Comparison of ENCODE assay signal across 8 cellular contexts in genomic region chr20:652611-653109, GRCh38. TPM values are rescaled to one million over a fixed set of nuclear protein-coding genes. Genes with fewer than 3 reads are reported as not detected.
DNase-seq lines count a peak whose midpoint lies in the region; ATAC-seq and TF ChIP-seq lines count a peak whose summit lies in the region.

No MANE protein-coding gene starts in this region.

- H3K36me3 ChIP-seq in CD4-positive, CD25-positive, alpha-beta regulatory T cell (ENCODE audit: control insufficient read depth, insufficient read depth, low read length): peaks cover 8% of the 10 kb centered on the region
- H3K36me3 ChIP-seq in H7 (replicated peaks; ENCODE audit: control insufficient read depth, insufficient read depth, low read length): peaks cover 19% of the 10 kb centered on the region
- no peaks in the 10 kb centered on the region for H3K36me3 ChIP-seq in SU-DHL-6 (ENCODE audit: low read length)
- peaks cover 17 to 19% of the 10 kb centered on the region in 2 donors for H3K36me3 ChIP-seq in esophagus (ENCODE audit: control insufficient read depth in 2 of 2, insufficient read depth in 2 of 2, low read length in 1 of 2)
- no peaks in the 10 kb centered on the region for H3K36me3 ChIP-seq in neural progenitor cell

- peak overlapping the region; percentile 63 for H2AFZ ChIP-seq in SU-DHL-6 (ENCODE audit: low read depth, low read length, severe bottlenecking)
- H2AFZ ChIP-seq in neural progenitor cell (replicated peaks): peak overlapping the region; percentile 59

- H3K4me3 ChIP-seq in CD4-positive, CD25-positive, alpha-beta regulatory T cell (ENCODE audit: low read depth, low read length): peak overlapping the region; percentile 84
- H3K4me3 ChIP-seq in H7 (ENCODE audit: insufficient read depth, low read depth, low read length) (peak overlapping the region; percentile 55), SU-DHL-6 (ENCODE audit: insufficient read depth, low read length, poor library complexity, severe bottlenecking) (peak overlapping the region; percentile 74), esophagus (ENCODE audit: low read depth in 1 of 2, low read length in 2 of 2) (peak overlapping the region; percentile 80 to 90), neural progenitor cell (peak overlapping the region; percentile 55)

- peaks cover 12% of the 10 kb centered on the region; the same call in 1 of the 2 replicates for H3K79me2 ChIP-seq in SU-DHL-6 (ENCODE audit: insufficient read depth, low read length)
- H3K79me2 ChIP-seq in neural progenitor cell (ENCODE audit: low read depth): no peaks in the 10 kb centered on the region

- no peak for ATAC-seq in CD4-positive, CD25-positive, alpha-beta regulatory T cell (ENCODE audit: low read depth in 2 of 2)

- H3F3A ChIP-seq in SU-DHL-6 (ENCODE audit: insufficient read depth): no peaks in the 10 kb centered on the region
- H3F3A ChIP-seq in neural progenitor cell (ENCODE audit: low read depth): peaks cover 19% of the 10 kb centered on the region

- no peaks in the 10 kb centered on the region for H3K9me3 Mint-ChIP-seq in CD4-positive, CD25-positive, alpha-beta regulatory T cell
- no peaks in the 10 kb centered on the region for H3K9me3 Mint-ChIP-seq in neural progenitor cell

- peak overlapping the region; percentile 44 to 84 (median 67) for H3K27ac Mint-ChIP-seq in CD4-positive, CD25-positive, alpha-beta regulatory T cell
- H3K27ac Mint-ChIP-seq in neural progenitor cell: no peak overlapping the region

- TF ChIP-seq CTCF in SU-DHL-6 (IDR thresholded peaks at IDR 0.05; ENCODE audit: insufficient read depth, low read length, poor library complexity, severe bottlenecking) (no peak), neural progenitor cell (IDR thresholded peaks at IDR 0.05) (no peak)

- H3K4me1 ChIP-seq in CD4-positive, CD25-positive, alpha-beta regulatory T cell (ENCODE audit: control insufficient read depth, insufficient read depth, low read length, poor library complexity, severe bottlenecking): peaks cover 24% of the 10 kb centered on the region
- H3K4me1 ChIP-seq in esophagus (ENCODE audit: control insufficient read depth in 2 of 2, insufficient read depth in 2 of 2, low read length in 1 of 2): peaks cover 2 to 7% of the 10 kb centered on the region in 2 donors
- H3K4me1 ChIP-seq in neural progenitor cell: peaks cover 3% of the 10 kb centered on the region

- H4K20me1 ChIP-seq in SU-DHL-6 (ENCODE audit: low read depth, low read length) (no peaks in the 10 kb centered on the region), neural progenitor cell (ENCODE audit: low read depth) (no peaks in the 10 kb centered on the region)

- peaks cover 11% of the 10 kb centered on the region for H3K27me3 Mint-ChIP-seq in CD4-positive, CD25-positive, alpha-beta regulatory T cell
- peaks cover 10% of the 10 kb centered on the region for H3K27me3 Mint-ChIP-seq in neural progenitor cell (ENCODE audit: insufficient read depth, low read depth)

- H3K27me3 ChIP-seq in CD4-positive, CD25-positive, alpha-beta regulatory T cell (ENCODE audit: control insufficient read depth, insufficient read depth, low read length): peaks cover 2% of the 10 kb centered on the region
- no peaks in the 10 kb centered on the region for H3K27me3 ChIP-seq in H7 (ENCODE audit: control insufficient read depth, insufficient read depth, low read length)
- no peaks in the 10 kb centered on the region for H3K27me3 ChIP-seq in SU-DHL-6 (ENCODE audit: low read length)
- H3K27me3 ChIP-seq in esophagus (ENCODE audit: control insufficient read depth in 1 of 2, insufficient read depth in 2 of 2, low read length in 2 of 2): no peaks in the 10 kb centered on the region
- H3K27me3 ChIP-seq in neural progenitor cell: peaks cover 28% of the 10 kb centered on the region

- no peaks in the 10 kb centered on the region for H3K9me2 ChIP-seq in SU-DHL-6 (replicated peaks; ENCODE audit: insufficient read depth, low read length)

- DNase-seq in CD4-positive, CD25-positive, alpha-beta regulatory T cell: peak in 1 of 3 donors; percentile 45
- DNase-seq in H7 (no peak), neural progenitor cell (ENCODE audit: low spot score) (no peak), cerebellar nuclear complex (lab: John Stamatoyannopoulos, UW) (no peak), COLO668 (lab: John Stamatoyannopoulos, UW; ENCODE audit: unreplicated experiment) (no peak)
- no peak for DNase-seq in stimulated activated CD4-positive, alpha-beta T cell treated with anti-CD3 and anti-CD28 coated beads, Interleukin-4, amount 100 ng/mL, for 4 hours

- H3K4me2 ChIP-seq in SU-DHL-6 (ENCODE audit: low read depth, low read length, poor library complexity, severe bottlenecking) (peak overlapping the region; percentile 85), neural progenitor cell (peak overlapping the region; percentile 86)

- H3K9ac ChIP-seq in SU-DHL-6 (ENCODE audit: low read length) (peak overlapping the region; percentile 75), neural progenitor cell (no peak overlapping the region)

- 3 to 4% methylated on average over 36 of the region's 36 CpGs for WGBS in esophagus, 2 donors

- H3K4me1 Mint-ChIP-seq in CD4-positive, CD25-positive, alpha-beta regulatory T cell: peaks cover 5 to 34% (median 22%) of the 10 kb centered on the region in 4 donors
- peaks cover 15% of the 10 kb centered on the region for H3K4me1 Mint-ChIP-seq in neural progenitor cell

- H3K27ac ChIP-seq in CD4-positive, CD25-positive, alpha-beta regulatory T cell (ENCODE audit: insufficient read depth, low read length, poor library complexity, severe bottlenecking): no peak overlapping the region
- 0 out of 2 replicates have a peak overlapping the region, but pooled peaks have one; percentile 14 for H3K27ac ChIP-seq in SU-DHL-6 (ENCODE audit: low read depth, low read length)
- peak overlapping the region; percentile 81 to 89 for H3K27ac ChIP-seq in esophagus (ENCODE audit: low read depth in 2 of 2, low read length in 1 of 2)
- no peak overlapping the region for H3K27ac ChIP-seq in neural progenitor cell

- H3K9me3 ChIP-seq in CD4-positive, CD25-positive, alpha-beta regulatory T cell (ENCODE audit: control insufficient read depth in 2 of 2, low read length in 2 of 2): no peaks in the 10 kb centered on the region
- H3K9me3 ChIP-seq in SU-DHL-6 (ENCODE audit: insufficient read depth, low read length) (no peaks in the 10 kb centered on the region), esophagus (ENCODE audit: control insufficient read depth in 2 of 2, insufficient read depth in 1 of 2, low read depth in 1 of 2, low read length in 1 of 2) (peaks cover 0 to 4% of the 10 kb centered on the region in 2 donors), neural progenitor cell (ENCODE audit: low read depth) (no peaks in the 10 kb centered on the region)

- H3K36me3 Mint-ChIP-seq in CD4-positive, CD25-positive, alpha-beta regulatory T cell: peaks cover 10% of the 10 kb centered on the region
- peaks cover 6% of the 10 kb centered on the region for H3K36me3 Mint-ChIP-seq in neural progenitor cell

- peak overlapping the region; percentile 83 to 93 (median 88) for H3K4me3 Mint-ChIP-seq in CD4-positive, CD25-positive, alpha-beta regulatory T cell
- H3K4me3 Mint-ChIP-seq in neural progenitor cell: peak overlapping the region; percentile 77

RNA-seq across cellular contexts. Expression of gene SRXN1, which starts 0.3 kb away (rescaled TPM):
- 3.2 TPM for total RNA-seq in CD4-positive, CD25-positive, alpha-beta regulatory T cell
- polyA plus RNA-seq in CD4-positive, CD25-positive, alpha-beta regulatory T cell: 10 to 100 TPM in 3 of 4 donors, 1 to 10 TPM in 1; 7.5 to 15.1 (median 13.1) TPM
- 27.3 and 34.7 TPM in 2 replicates for total RNA-seq in H7 (2014; rRNA removed; shearing (Covaris generic))
- 10 to 100 TPM; 16.7 to 41.0 TPM for polyA plus RNA-seq in esophagus
- total RNA-seq in neural progenitor cell (ENCODE audit: low replicate concordance): 6.8 and 12.8 TPM in 2 replicates

RNA-seq across cellular contexts. Expression of gene SCRT2, which starts 22.9 kb away (rescaled TPM):
- not detected for total RNA-seq in CD4-positive, CD25-positive, alpha-beta regulatory T cell
- polyA plus RNA-seq in CD4-positive, CD25-positive, alpha-beta regulatory T cell: not detected
- total RNA-seq in H7 (2014; rRNA removed; shearing (Covaris generic)): 0.03 TPM in 1 of 2 replicates, not detected in the other
- polyA plus RNA-seq in esophagus: not detected
- total RNA-seq in neural progenitor cell (ENCODE audit: low replicate concordance): not detected in 2 replicates

RNA-seq across cellular contexts. Expression of gene TCF15, which starts 42.6 kb away (rescaled TPM):
- total RNA-seq in CD4-positive, CD25-positive, alpha-beta regulatory T cell: not detected
- polyA plus RNA-seq in CD4-positive, CD25-positive, alpha-beta regulatory T cell: not detected
- total RNA-seq in H7 (2014; rRNA removed; shearing (Covaris generic)): 4.2 and 5.1 TPM in 2 replicates
- polyA plus RNA-seq in esophagus: under 1 TPM; 0.26 to 0.39 TPM
- 0.07 and 1.4 TPM in 2 replicates for total RNA-seq in neural progenitor cell (ENCODE audit: low replicate concordance)

Comparison
In these comparisons a context has a peak if more than half of its experiments do, and no peak if none do; other contexts are left out.
1. H3K27ac ChIP-seq: peak in SU-DHL-6 (single experiment) and esophagus (2 of 2); none in CD4-positive, CD25-positive, alpha-beta regulatory T cell (single experiment) and neural progenitor cell (single experiment).
2. Peak in every context shown above with its lines, with median percentiles within 50 percentile points of each other: H3K4me3 ChIP-seq.